ENCODE assay signal across 19 cellular contexts in genomic region chr5:1026700-1027621, GRCh38. TPM values are rescaled to one million over a fixed set of nuclear protein-coding genes. Genes with fewer than 3 reads are reported as not detected.
"Had no signal": no experiment of that assay in that cellular context is flagged by ENCODE, and none has a peak within 500 bp of the region (broad histone marks: within the 10 kb centered on the region; RNA-seq: fewer than 3 reads in every experiment).

No MANE protein-coding gene starts in this region.

- H3K36me3 Mint-ChIP-seq: activated CD8-positive, alpha-beta memory T cell treated with anti-CD3 and anti-CD28 coated beads, Interleukin-2, amount 10 ng/mL, durations not matched to agents 7 days and 5 days; activated naive CD8-positive, alpha-beta T cell treated with anti-CD3 and anti-CD28 coated beads for 36 hours; stimulated activated effector memory CD8-positive, alpha-beta T cell treated with anti-CD3 and anti-CD28 coated beads, Interleukin-12 subunit alpha, Interleukin-12 subunit beta, amount 100 ng/mL, for 72 hours had no signal

- H3K27me3 ChIP-seq: brain microvascular endothelial cell, pancreas had no signal

- ATAC-seq: activated CD4-positive, CD25-positive, alpha-beta regulatory T cell treated with anti-CD3 and anti-CD28 coated beads, Interleukin-2, amount 50 U/mL, for 24 hours; activated CD8-positive, alpha-beta memory T cell treated with anti-CD3 and anti-CD28 coated beads, Interleukin-2, amount 10 ng/mL, durations not matched to agents 7 days and 5 days; activated T-cell treated with anti-CD3 and anti-CD28 coated beads, Interleukin-2, amount 50 U/mL, for 4 hours; left lobe of liver; pancreas; stimulated activated effector memory CD8-positive, alpha-beta T cell treated with anti-CD3 and anti-CD28 coated beads, Interleukin-12 subunit alpha, Interleukin-12 subunit beta, amount 100 ng/mL, for 72 hours had no signal

- H3K4me1 Mint-ChIP-seq: activated CD8-positive, alpha-beta memory T cell treated with anti-CD3 and anti-CD28 coated beads, Interleukin-2, amount 10 ng/mL, durations not matched to agents 7 days and 5 days; activated naive CD8-positive, alpha-beta T cell treated with anti-CD3 and anti-CD28 coated beads for 36 hours; neural crest cell; stimulated activated effector memory CD8-positive, alpha-beta T cell treated with anti-CD3 and anti-CD28 coated beads, Interleukin-12 subunit alpha, Interleukin-12 subunit beta, amount 100 ng/mL, for 72 hours had no signal

- H3K27ac ChIP-seq: brain microvascular endothelial cell, esophagus muscularis mucosa, pancreas, tibial artery had no signal

- H3K27ac Mint-ChIP-seq: activated CD8-positive, alpha-beta memory T cell treated with anti-CD3 and anti-CD28 coated beads, Interleukin-2, amount 10 ng/mL, durations not matched to agents 7 days and 5 days; activated naive CD8-positive, alpha-beta T cell treated with anti-CD3 and anti-CD28 coated beads for 36 hours; stimulated activated effector memory CD8-positive, alpha-beta T cell treated with anti-CD3 and anti-CD28 coated beads, Interleukin-12 subunit alpha, Interleukin-12 subunit beta, amount 100 ng/mL, for 72 hours; T-helper 2 cell treated with Interferon-gamma antibody and Interleukin-4, amounts not matched to agents 5 μg/mL and 100 μg/mL, for 36 hours had no signal

- DNase-seq: activated CD4-positive, alpha-beta T cell treated with anti-CD3 and anti-CD28 coated beads, Interleukin-2, amount 50 U/mL, for 48 hours; activated CD8-positive, alpha-beta memory T cell treated with anti-CD3 and anti-CD28 coated beads, Interleukin-2, amount 10 ng/mL, durations not matched to agents 7 days and 5 days; activated gamma-delta T cell treated with Interleukin-2 at 50 U/mL for 16 hours; activated naive CD8-positive, alpha-beta T cell treated with anti-CD3 and anti-CD28 coated beads for 36 hours; activated T-cell treated with anti-CD3 and anti-CD28 coated beads, Interleukin-2, amount 50 U/mL, for 4 hours; brain microvascular endothelial cell; dermis blood vessel endothelial cell; glutamatergic neuron; retina; tibial artery had no signal

- H3K27me3 Mint-ChIP-seq: activated CD8-positive, alpha-beta memory T cell treated with anti-CD3 and anti-CD28 coated beads, Interleukin-2, amount 10 ng/mL, durations not matched to agents 7 days and 5 days; activated naive CD8-positive, alpha-beta T cell treated with anti-CD3 and anti-CD28 coated beads for 36 hours had no signal

- H3K9me3 Mint-ChIP-seq: activated naive CD8-positive, alpha-beta T cell treated with anti-CD3 and anti-CD28 coated beads for 36 hours; activated T-cell treated with anti-CD3 and anti-CD28 coated beads, Interleukin-2, amount 50 U/mL, for 4 hours; neural crest cell; stimulated activated effector memory CD8-positive, alpha-beta T cell treated with anti-CD3 and anti-CD28 coated beads, Interleukin-12 subunit alpha, Interleukin-12 subunit beta, amount 100 ng/mL, for 72 hours; T-helper 2 cell treated with Interferon-gamma antibody and Interleukin-4, amounts not matched to agents 5 μg/mL and 100 μg/mL, for 36 hours had no signal

- H3K4me3 ChIP-seq: esophagus muscularis mucosa, pancreas, smooth muscle cell, tibial artery had no signal

- H3K36me3 ChIP-seq: brain microvascular endothelial cell, esophagus muscularis mucosa, pancreas, tibial artery had no signal

- H3K9me3 ChIP-seq: esophagus muscularis mucosa, pancreas, tibial artery had no signal

- H3K4me3 Mint-ChIP-seq: activated CD8-positive, alpha-beta memory T cell treated with anti-CD3 and anti-CD28 coated beads, Interleukin-2, amount 10 ng/mL, durations not matched to agents 7 days and 5 days; activated naive CD8-positive, alpha-beta T cell treated with anti-CD3 and anti-CD28 coated beads for 36 hours; activated T-cell treated with anti-CD3 and anti-CD28 coated beads, Interleukin-2, amount 50 U/mL, for 4 hours; neural crest cell; stimulated activated effector memory CD8-positive, alpha-beta T cell treated with anti-CD3 and anti-CD28 coated beads, Interleukin-12 subunit alpha, Interleukin-12 subunit beta, amount 100 ng/mL, for 72 hours; T-helper 2 cell treated with Interferon-gamma antibody and Interleukin-4, amounts not matched to agents 5 μg/mL and 100 μg/mL, for 36 hours had no signal

- H3K4me1 ChIP-seq: esophagus muscularis mucosa, pancreas, tibial artery had no signal

RNA-seq across cellular contexts. Expression of gene NKD2, which starts 18.4 kb away (rescaled TPM):
- total RNA-seq: myocyte had no signal
